Comparison of ENCODE assay signal across 17 cellular contexts in the genomic region with DNA sequence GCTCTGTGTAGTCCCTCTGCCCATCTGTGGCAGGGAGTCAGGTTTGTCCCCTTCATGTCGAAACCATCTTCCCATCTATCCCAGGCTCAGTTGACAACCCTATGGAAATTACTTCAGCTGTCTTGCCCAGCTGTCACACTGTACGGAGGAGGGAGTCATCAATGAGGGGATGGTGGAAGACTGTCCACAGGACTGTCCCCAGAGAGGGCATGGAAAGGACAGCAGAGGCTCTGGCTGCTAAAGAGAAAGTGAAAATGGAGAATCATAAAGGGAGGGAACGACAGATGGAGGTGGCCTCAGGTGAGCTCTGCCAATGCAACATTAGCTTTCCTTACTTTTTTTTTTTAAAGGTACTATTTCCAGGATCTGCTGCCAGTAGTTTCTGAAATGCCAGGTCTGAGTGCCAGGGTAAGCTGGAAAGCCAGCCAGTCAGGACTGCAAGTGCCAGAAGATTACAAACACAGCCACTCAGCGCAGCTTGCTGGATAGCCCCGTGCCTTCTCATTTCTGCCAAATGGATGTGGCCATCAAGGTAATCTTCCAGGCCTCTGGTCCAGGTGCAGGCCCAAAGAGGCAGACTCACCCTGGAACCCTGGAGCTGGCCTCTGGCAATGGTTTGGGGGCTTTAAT.
DNase-seq lines count a peak whose midpoint lies in the region; ATAC-seq and TF ChIP-seq lines count a peak whose summit lies in the region.
"Had no signal": no experiment of that assay in that cellular context is flagged by ENCODE, and none has a peak within 500 bp of the region (broad histone marks: within the 10 kb centered on the region; RNA-seq: fewer than 3 reads in every experiment).

No MANE protein-coding gene starts in this region.

- H3K4me1 ChIP-seq in skeletal muscle tissue (ENCODE audit: control insufficient read depth in 3 of 3, insufficient read depth in 3 of 3, low read length in 3 of 3) (peaks cover 2 to 10% (median 8%) of the 10 kb centered on the region in 3 donors), vagina (no peaks in the 10 kb centered on the region)
- H3K4me1 ChIP-seq: Caco-2 had no signal

- ATAC-seq in left lobe of liver (peak; percentile 94), GM18873 (IDR thresholded peaks at IDR 0.05; ENCODE audit: low FRiP score, unreplicated experiment) (no peak)
- ATAC-seq: effector memory CD8-positive, alpha-beta T cell; GM23338 had no signal

- H3K27me3 ChIP-seq in skeletal muscle tissue (ENCODE audit: control insufficient read depth in 3 of 3, insufficient read depth in 3 of 3, low read length in 3 of 3) (no peaks in the 10 kb centered on the region), vagina (no peaks in the 10 kb centered on the region)

- H3K9ac ChIP-seq in skeletal muscle tissue (ENCODE audit: low read depth in 1 of 3, low read length in 3 of 3) = peak overlapping the region in 1 of 3 donors; percentile 16

- H3K36me3 ChIP-seq in skeletal muscle tissue (ENCODE audit: control insufficient read depth in 3 of 3, insufficient read depth in 3 of 3, low read length in 3 of 3) (no peaks in the 10 kb centered on the region), vagina (no peaks in the 10 kb centered on the region)

- H3K27ac ChIP-seq in skeletal muscle tissue (ENCODE audit: low read depth, low read length) = no peak overlapping the region
- H3K27ac ChIP-seq in vagina = no peak overlapping the region

- H3K4me3 ChIP-seq in WI38 (ENCODE audit: low read depth, low read length) (peak overlapping the region; percentile 32), skeletal muscle tissue (ENCODE audit: low read length in 3 of 3) (peak overlapping the region; percentile 30 to 49 (median 34)), vagina (no peak overlapping the region)
- H3K4me3 ChIP-seq: GM23338, smooth muscle cell had no signal

- H3K9me3 ChIP-seq in skeletal muscle tissue (ENCODE audit: control insufficient read depth in 3 of 3, low read length in 3 of 3) = no peaks in the 10 kb centered on the region
- H3K9me3 ChIP-seq in vagina = no peaks in the 10 kb centered on the region
- H3K9me3 ChIP-seq: Caco-2 had no signal

- intact Hi-C loops in vagina (cut with DNase I) = no loop called here

- no peak for TF ChIP-seq CTCF in WI38 (IDR thresholded peaks at IDR 0.05; ENCODE audit: low read depth, low read length)
- no peak for TF ChIP-seq CTCF in vagina (IDR thresholded peaks at IDR 0.05)

- no peak for TF ChIP-seq POLR2A in vagina (IDR thresholded peaks at IDR 0.05)

- DNase-seq in NCI-H2029 (lab: John Stamatoyannopoulos, UW) = peak; percentile 33
- peak; percentile 69 for DNase-seq in left lobe of liver (ENCODE audit: low spot score)
- no peak for DNase-seq in vagina (ENCODE audit: extremely low spot score in 2 of 2)
- no peak for DNase-seq in ecto neural progenitor cell (ENCODE audit: low spot score)
- no peak for DNase-seq in dedifferentiated amniotic fluid mesenchymal stem cell (ENCODE audit: extremely low spot score)
- DNase-seq: AML-193; Caco-2; effector memory CD8-positive, alpha-beta T cell; hippocampal formation; midbrain; NCI-H1048; nucleus accumbens had no signal

Comparison
In these comparisons a context has a peak if more than half of its experiments do, and no peak if none do; other contexts are left out.
1. DNase-seq: peak in NCI-H2029 (single experiment) and left lobe of liver (single experiment); none in vagina (0 of 2), ecto neural progenitor cell (single experiment) and dedifferentiated amniotic fluid mesenchymal stem cell (single experiment).
2. H3K4me3 ChIP-seq: peak in WI38 (single experiment) and skeletal muscle tissue (3 of 3); none in vagina (0 of 2).